15 cellular contexts compared by ENCODE assay signal in the genomic region with DNA sequence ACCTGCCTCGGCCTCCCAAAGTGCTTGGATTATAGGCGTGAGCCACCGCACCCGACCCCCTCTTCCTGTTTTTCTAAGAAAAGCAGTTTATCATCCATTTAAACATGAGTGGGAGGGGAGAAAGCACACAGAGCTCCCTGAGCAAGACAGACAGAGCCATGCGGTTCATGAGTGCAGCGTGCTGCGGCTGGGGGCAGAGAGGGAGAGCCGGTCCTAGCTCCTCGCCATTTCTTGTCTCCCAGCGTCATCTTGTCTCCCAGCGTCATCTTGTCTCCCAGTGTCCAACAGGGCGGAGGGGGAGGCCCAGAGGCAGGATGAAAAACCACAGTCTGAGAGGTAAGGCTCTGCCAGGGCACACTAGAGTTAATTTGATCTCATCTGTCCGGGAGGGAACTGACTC. TPM values are rescaled to one million over a fixed set of nuclear protein-coding genes. Genes with fewer than 3 reads are reported as not detected.
"Had no signal": no experiment of that assay in that cellular context is flagged by ENCODE, and none has a peak within 500 bp of the region (broad histone marks: within the 10 kb centered on the region; RNA-seq: fewer than 3 reads in every experiment).

No MANE protein-coding gene starts in this region.

RNA-seq across cellular contexts. Expression of a gene that starts 1.3 kb away (rescaled TPM):
- total RNA-seq: activated B cell treated with CpG ODN at 0.5 μM for 24 hours; activated CD4-positive, alpha-beta memory T cell treated with anti-CD3 and anti-CD28 coated beads for 36 hours; activated CD4-positive, alpha-beta memory T cell treated with anti-CD3 and anti-CD28 coated beads, Interleukin-2, amount 10 ng/mL, durations not matched to agents 7 days and 5 days; activated CD4-positive, alpha-beta T cell treated with anti-CD3 and anti-CD28 coated beads for 36 hours; activated CD4-positive, alpha-beta T cell treated with anti-CD3 and anti-CD28 coated beads, Interleukin-2, amount 10 ng/mL, durations not matched to agents 24 days and 14 days; activated CD4-positive, alpha-beta T cell treated with anti-CD3 and anti-CD28 coated beads, Interleukin-2, amount 10 ng/mL, durations not matched to agents 7 days and 5 days; activated CD8-positive, alpha-beta memory T cell treated with anti-CD3 and anti-CD28 coated beads for 36 hours; activated CD8-positive, alpha-beta memory T cell treated with anti-CD3 and anti-CD28 coated beads, Interleukin-2, amount 10 ng/mL, durations not matched to agents 7 days and 5 days; activated CD8-positive, alpha-beta T cell treated with anti-CD3 and anti-CD28 coated beads for 36 hours; activated CD8-positive, alpha-beta T cell treated with anti-CD3 and anti-CD28 coated beads, Interleukin-2, amount 10 ng/mL, durations not matched to agents 7 days and 5 days; T-cell; T-helper 1 cell treated with Interleukin-12 subunit alpha and Interleukin-12 subunit beta and Interleukin-4 antibody, amounts not matched to agents 30 ng/mL and 1 ng/mL, for 36 hours; T-helper 17 cell; T-helper 2 cell treated with Interferon-gamma antibody and Interleukin-4, amounts not matched to agents 100 ng/mL and 5 ng/mL, for 36 hours; WTC11 had no signal

RNA-seq across cellular contexts. Expression of a gene that starts 36.3 kb away (rescaled TPM):
- total RNA-seq: activated B cell treated with CpG ODN at 0.5 μM for 24 hours; activated CD4-positive, alpha-beta memory T cell treated with anti-CD3 and anti-CD28 coated beads for 36 hours; activated CD4-positive, alpha-beta memory T cell treated with anti-CD3 and anti-CD28 coated beads, Interleukin-2, amount 10 ng/mL, durations not matched to agents 7 days and 5 days; activated CD4-positive, alpha-beta T cell treated with anti-CD3 and anti-CD28 coated beads for 36 hours; activated CD4-positive, alpha-beta T cell treated with anti-CD3 and anti-CD28 coated beads, Interleukin-2, amount 10 ng/mL, durations not matched to agents 24 days and 14 days; activated CD4-positive, alpha-beta T cell treated with anti-CD3 and anti-CD28 coated beads, Interleukin-2, amount 10 ng/mL, durations not matched to agents 7 days and 5 days; activated CD8-positive, alpha-beta memory T cell treated with anti-CD3 and anti-CD28 coated beads for 36 hours; activated CD8-positive, alpha-beta memory T cell treated with anti-CD3 and anti-CD28 coated beads, Interleukin-2, amount 10 ng/mL, durations not matched to agents 7 days and 5 days; activated CD8-positive, alpha-beta T cell treated with anti-CD3 and anti-CD28 coated beads for 36 hours; activated CD8-positive, alpha-beta T cell treated with anti-CD3 and anti-CD28 coated beads, Interleukin-2, amount 10 ng/mL, durations not matched to agents 7 days and 5 days; T-cell; T-helper 1 cell treated with Interleukin-12 subunit alpha and Interleukin-12 subunit beta and Interleukin-4 antibody, amounts not matched to agents 30 ng/mL and 1 ng/mL, for 36 hours; T-helper 17 cell; T-helper 2 cell treated with Interferon-gamma antibody and Interleukin-4, amounts not matched to agents 100 ng/mL and 5 ng/mL, for 36 hours had no signal
